ENCODE assay signal across 8 cellular contexts in genomic region chr20:38747495-38748096, GRCh38. TPM values are rescaled to one million over a fixed set of nuclear protein-coding genes. Genes with fewer than 3 reads are reported as not detected.
DNase-seq lines count a peak whose midpoint lies in the region; ATAC-seq, FAIRE-seq and TF ChIP-seq lines count a peak whose summit lies in the region.

No MANE protein-coding gene starts in this region.

- CTCF ChIA-PET in activated naive CD4-positive, alpha-beta T cell treated with anti-CD3 and anti-CD28 coated beads for 36 hours (lab: Charles Lee) = interaction anchor here (1.0 to 8.1 kb wide), 5 partner anchors 16 to 301 kb away, joined by 3 to 71 read pairs (median 12); no protein-coding TSS in a partner anchor
- CTCF ChIA-PET in HepG2 (lab: Yijun Ruan, JAX; ENCODE audit: low intra/inter-chr PET ratio, low total read pairs) = interaction anchor here (1.5 kb wide), 1 partner anchor 16 kb away, joined by 3 read pairs; no protein-coding TSS in a partner anchor

- H3K36me3 Mint-ChIP-seq in activated naive CD4-positive, alpha-beta T cell treated with anti-CD3 and anti-CD28 coated beads for 36 hours (ENCODE audit: low read depth) = peaks cover 4% of the 10 kb centered on the region
- H3K36me3 Mint-ChIP-seq in activated naive CD4-positive, alpha-beta T cell treated with anti-CD3 and anti-CD28 coated beads, Interleukin-2, amount 50 U/mL, for 72 hours = peaks cover 0 to 4% of the 10 kb centered on the region in 2 donors

- H3K9me3 ChIP-seq in HepG2 (ENCODE audit: low read length) (no peaks in the 10 kb centered on the region), upper lobe of right lung (no peaks in the 10 kb centered on the region)

- peak overlapping the region; percentile 7 to 96 (median 65); a peak in 5 of 6 replicates for H3K4me3 ChIP-seq in HepG2 (replicated peaks in 1 of 3; ENCODE audit: insufficient read depth in 1 of 3, low read depth in 2 of 3, low read length in 3 of 3)
- peak overlapping the region; percentile 96 for H3K4me3 ChIP-seq in upper lobe of right lung

- H3K36me3 ChIP-seq in HepG2 (replicated peaks in 1 of 2; ENCODE audit: control insufficient read depth in 1 of 2, insufficient read depth in 2 of 2, low read length in 2 of 2) (peaks cover 7 to 9% of the 10 kb centered on the region in 2 experiments), upper lobe of right lung (peaks cover 11% of the 10 kb centered on the region)

- intact Hi-C loops in activated naive CD4-positive, alpha-beta T cell treated with anti-CD3 and anti-CD28 coated beads for 36 hours (cut with micrococcal nuclease) = loop anchor here (1.0 to 10.0 kb wide), 7 partner anchors 16 to 303 kb away; partner anchors contain the start of genes DHX35 and FAM83D
- intact Hi-C loops in HepG2 (cut with micrococcal nuclease; ENCODE audit: unreplicated experiment) = loop anchor here (1.0 to 5.0 kb wide), 4 partner anchors 16 to 179 kb away; partner anchors contain the start of gene FAM83D
- intact Hi-C loops in upper lobe of right lung (cut with DNase I) = no loop called here

- peaks cover 17% of the 10 kb centered on the region for H3K79me2 ChIP-seq in HepG2 (ENCODE audit: insufficient read depth, low read length)

- H3K4me1 ChIP-seq in HepG2 (ENCODE audit: insufficient read depth, low read length) (peaks cover 23% of the 10 kb centered on the region), upper lobe of right lung (peaks cover 16% of the 10 kb centered on the region)

- H3K4me2 ChIP-seq in HepG2 (ENCODE audit: low read depth, low read length) = peak overlapping the region; percentile 83

- no peak overlapping the region for H3K27ac Mint-ChIP-seq in activated naive CD4-positive, alpha-beta T cell treated with anti-CD3 and anti-CD28 coated beads for 36 hours
- peak overlapping the region; percentile 8 to 91 for H3K27ac Mint-ChIP-seq in activated naive CD4-positive, alpha-beta T cell treated with anti-CD3 and anti-CD28 coated beads, Interleukin-2, amount 50 U/mL, for 72 hours

- 0 out of 2 replicates have a peak, but pooled peaks cover 4% of the 10 kb centered on the region for H4K20me1 ChIP-seq in HepG2 (ENCODE audit: insufficient read depth, low read length)

- no peak for DNase-seq in activated naive CD4-positive, alpha-beta T cell treated with anti-CD3 and anti-CD28 coated beads for 36 hours
- no peak for DNase-seq in activated naive CD4-positive, alpha-beta T cell (lab: John Stamatoyannopoulos, UW)
- no peak for DNase-seq in activated naive CD4-positive, alpha-beta T cell treated with anti-CD3 and anti-CD28 coated beads, Interleukin-2, amount 50 U/mL, for 72 hours (ENCODE audit: low spot score in 2 of 2)
- no peak for DNase-seq in HepG2 (ENCODE audit: low spot score)
- no peak for DNase-seq in upper lobe of right lung
- no peak for DNase-seq in NCI-H2029 treated with DMSO at 0.1 percent for 48 hours (lab: John Stamatoyannopoulos, UW)

- H3K27ac ChIP-seq in HepG2 (ENCODE audit: extremely low read length, insufficient read depth, low read length) (no peak overlapping the region), upper lobe of right lung (peak overlapping the region; percentile 84)

- TF ChIP-seq RAD21 in HepG2 (CRISPR knock-in tag; IDR thresholded peaks at IDR 0.05) = no peak

- TF ChIP-seq CTCF in HepG2 (CRISPR knock-in tag; IDR thresholded peaks at IDR 0.05) (no peak), upper lobe of right lung (IDR thresholded peaks at IDR 0.05) (no peak)

- no peaks in the 10 kb centered on the region for H3K9me3 Mint-ChIP-seq in activated naive CD4-positive, alpha-beta T cell treated with anti-CD3 and anti-CD28 coated beads for 36 hours
- H3K9me3 Mint-ChIP-seq in activated naive CD4-positive, alpha-beta T cell treated with anti-CD3 and anti-CD28 coated beads, Interleukin-2, amount 50 U/mL, for 72 hours = no peaks in the 10 kb centered on the region

- no TSS peak for BruUV-seq in HepG2 (replicated peaks; lab: Mats Ljungman, UMichigan)

- H3K27me3 Mint-ChIP-seq in activated naive CD4-positive, alpha-beta T cell treated with anti-CD3 and anti-CD28 coated beads for 36 hours (ENCODE audit: low read depth) = peaks cover 3% of the 10 kb centered on the region

- WGBS in HepG2 (ENCODE audit: low lambda C conversion rate) = 36% methylated on average over 20 of the region's 39 CpGs

- TF ChIP-seq POLR2A in HepG2 (IDR thresholded peaks at IDR 0.05; ENCODE audit: insufficient read depth in 1 of 2, low read depth in 2 of 2, low read length in 2 of 2) = no peak

- TF ChIP-seq EP300 in HepG2 (IDR thresholded peaks at IDR 0.05; ENCODE audit: low read depth in 2 of 2, low read length in 2 of 2) = 0 out of 4 replicates have a peak, but pooled peaks of 1 of the 2 experiments have one; percentile 7
- TF ChIP-seq EP300 in HepG2 (CRISPR knock-in tag; IDR thresholded peaks at IDR 0.05; ENCODE audit: borderline replicate concordance) = 0 out of 2 replicates have a peak, but pooled peaks have one; percentile 16

- H3K9ac ChIP-seq in HepG2 (ENCODE audit: insufficient read depth, low read depth, low read length) = peak overlapping the region; percentile 37; the same call in 1 of the 2 replicates

- H3K27me3 ChIP-seq in HepG2 (ENCODE audit: control insufficient read depth in 1 of 2, insufficient read depth in 2 of 2, low read length in 2 of 2) (peaks cover 0 to 12% of the 10 kb centered on the region in 2 experiments; a peak in 3 of 5 replicates), upper lobe of right lung (peaks cover 3% of the 10 kb centered on the region)

- POLR2A ChIA-PET in HepG2 (lab: Yijun Ruan, JAX) = interaction anchor here (0.7 to 1.8 kb wide), 6 partner anchors 8 to 312 kb away, joined by 3 to 7 read pairs (median 4); partner anchors contain the start of gene SNHG17

- peaks cover 15% of the 10 kb centered on the region for H3K4me1 Mint-ChIP-seq in activated naive CD4-positive, alpha-beta T cell treated with anti-CD3 and anti-CD28 coated beads for 36 hours (ENCODE audit: low read depth)

- H3K4me3 Mint-ChIP-seq in activated naive CD4-positive, alpha-beta T cell treated with anti-CD3 and anti-CD28 coated beads for 36 hours = peak overlapping the region; percentile 97

- in situ Hi-C loops in HepG2 (cut with HindIII; ENCODE audit: extremely low pct_ligation_motif_present, low pct_unique_long_range_greater_than_20kb) = loop anchor here (25.0 kb wide), 1 partner anchor 310 kb away; the partner anchor contains the start of gene SNHG17

- FAIRE-seq in HepG2 (lab: Jason Lieb, UNC) = no peak

- peak overlapping the region; percentile 80 for H2AFZ ChIP-seq in HepG2 (ENCODE audit: low read length)

- no peak for ATAC-seq in activated naive CD4-positive, alpha-beta T cell treated with anti-CD3 and anti-CD28 coated beads, Interleukin-2, amount 50 U/mL, for 72 hours
- ATAC-seq in HepG2 (no peak), upper lobe of right lung (no peak), HG03354 (IDR thresholded peaks at IDR 0.05; ENCODE audit: poor library complexity, severe bottlenecking, unreplicated experiment) (no peak), GM18498 (IDR thresholded peaks at IDR 0.05; ENCODE audit: unreplicated experiment) (no peak)

RNA-seq across cellular contexts. Expression of gene ACTR5, which starts 0.7 kb away (rescaled TPM):
- total RNA-seq in activated naive CD4-positive, alpha-beta T cell treated with anti-CD3 and anti-CD28 coated beads for 36 hours = 1 to 10 TPM; 8.3 to 9.4 TPM
- total RNA-seq in activated naive CD4-positive, alpha-beta T cell treated with anti-CD3 and anti-CD28 coated beads, Interleukin-2, amount 50 U/mL, for 72 hours = 10 to 100 TPM in 1 of 2 donors, 1 to 10 TPM in 1; 7.2 to 11.7 TPM
- total RNA-seq in HepG2 (2016; rRNA removed; fragmentation: Illumina TruSeq; extraction: Trizol) (20.5 and 22.0 TPM in 2 replicates), upper lobe of right lung (7.0 TPM)
- total RNA-seq in HepG2 (2016; cell fraction: cytosol; rRNA removed; fragmentation: Illumina TruSeq; extraction: Trizol; ENCODE audit: low read depth) = 1.4 and 2.3 TPM in 2 replicates
- total RNA-seq in HepG2 (2016; cell fraction: insoluble cytoplasmic fraction; rRNA removed; fragmentation: Illumina TruSeq; extraction: Trizol) = 20.8 and 23.2 TPM in 2 replicates
- 4.9 and 5.2 TPM in 2 replicates for total RNA-seq in HepG2 (2016; cell fraction: membrane; rRNA removed; fragmentation: Illumina TruSeq; extraction: Trizol)
- 19.7 and 20.2 TPM in 2 replicates for total RNA-seq in HepG2 (2016; cell fraction: nucleus; rRNA removed; fragmentation: Illumina TruSeq; extraction: Trizol)
- 19.5 and 21.2 TPM in 2 replicates for polyA plus RNA-seq in HepG2 (2011; rRNA removed)
- 10.3 and 11.2 TPM in 2 replicates for polyA plus RNA-seq in HepG2 (2011; cell fraction: cytosol; rRNA removed)
- 59.7 and 75.5 TPM in 2 replicates for polyA plus RNA-seq in HepG2 (2011; cell fraction: nucleus; rRNA removed)
- 11.5 and 13.6 TPM in 2 replicates for polyA plus RNA-seq in HepG2 (2012)
- polyA plus RNA-seq in HepG2 (2016; cell fraction: cytosol; fragmentation: Illumina TruSeq; extraction: Trizol; ENCODE audit: low read depth) = 0.74 and 1.3 TPM in 2 replicates
- polyA plus RNA-seq in HepG2 (2016; cell fraction: insoluble cytoplasmic fraction; fragmentation: Illumina TruSeq; extraction: Trizol; ENCODE audit: low read depth) = 17.2 and 18.6 TPM in 2 replicates
- 2.2 and 2.4 TPM in 2 replicates for polyA plus RNA-seq in HepG2 (2016; cell fraction: membrane; fragmentation: Illumina TruSeq; extraction: Trizol; ENCODE audit: low read depth)
- 28.1 and 28.5 TPM in 2 replicates for polyA plus RNA-seq in HepG2 (2016; cell fraction: nucleus; fragmentation: Illumina TruSeq; extraction: Trizol; ENCODE audit: insufficient read depth, low read depth)
- 14.3 and 18.0 TPM in 2 replicates for polyA minus RNA-seq in HepG2 (2011; rRNA and poly(A)+ RNA removed; ENCODE audit: low replicate concordance)
- 6.7 and 7.3 TPM in 2 replicates for polyA minus RNA-seq in HepG2 (2011; cell fraction: cytosol; rRNA and poly(A)+ RNA removed)
- 25.9 and 33.6 TPM in 2 replicates for polyA minus RNA-seq in HepG2 (2011; cell fraction: nucleus; rRNA and poly(A)+ RNA removed)

RNA-seq across cellular contexts. Expression of gene SLC32A1, which starts 23.3 kb away (rescaled TPM):
- total RNA-seq in activated naive CD4-positive, alpha-beta T cell treated with anti-CD3 and anti-CD28 coated beads for 36 hours = not detected
- not detected for total RNA-seq in activated naive CD4-positive, alpha-beta T cell treated with anti-CD3 and anti-CD28 coated beads, Interleukin-2, amount 50 U/mL, for 72 hours
- not detected in 2 replicates for total RNA-seq in HepG2 (2016; rRNA removed; fragmentation: Illumina TruSeq; extraction: Trizol)
- not detected in 2 replicates for total RNA-seq in HepG2 (2016; cell fraction: cytosol; rRNA removed; fragmentation: Illumina TruSeq; extraction: Trizol; ENCODE audit: low read depth)
- not detected in 2 replicates for total RNA-seq in HepG2 (2016; cell fraction: insoluble cytoplasmic fraction; rRNA removed; fragmentation: Illumina TruSeq; extraction: Trizol)
- not detected in 2 replicates for total RNA-seq in HepG2 (2016; cell fraction: membrane; rRNA removed; fragmentation: Illumina TruSeq; extraction: Trizol)
- total RNA-seq in HepG2 (2016; cell fraction: nucleus; rRNA removed; fragmentation: Illumina TruSeq; extraction: Trizol) = not detected in 2 replicates
- not detected in 2 replicates for polyA plus RNA-seq in HepG2 (2011; rRNA removed)
- not detected in 2 replicates for polyA plus RNA-seq in HepG2 (2011; cell fraction: cytosol; rRNA removed)
- not detected in 2 replicates for polyA plus RNA-seq in HepG2 (2011; cell fraction: nucleus; rRNA removed)
- polyA plus RNA-seq in HepG2 (2012) = not detected in 2 replicates
- polyA plus RNA-seq in HepG2 (2016; cell fraction: cytosol; fragmentation: Illumina TruSeq; extraction: Trizol; ENCODE audit: low read depth) = not detected in 2 replicates
- polyA plus RNA-seq in HepG2 (2016; cell fraction: insoluble cytoplasmic fraction; fragmentation: Illumina TruSeq; extraction: Trizol; ENCODE audit: low read depth) = not detected in 2 replicates
- polyA plus RNA-seq in HepG2 (2016; cell fraction: membrane; fragmentation: Illumina TruSeq; extraction: Trizol; ENCODE audit: low read depth) = not detected in 2 replicates
- polyA plus RNA-seq in HepG2 (2016; cell fraction: nucleus; fragmentation: Illumina TruSeq; extraction: Trizol; ENCODE audit: insufficient read depth, low read depth) = not detected in 2 replicates
- not detected in 2 replicates for polyA minus RNA-seq in HepG2 (2011; rRNA and poly(A)+ RNA removed; ENCODE audit: low replicate concordance)
- not detected in 2 replicates for polyA minus RNA-seq in HepG2 (2011; cell fraction: cytosol; rRNA and poly(A)+ RNA removed)
- polyA minus RNA-seq in HepG2 (2011; cell fraction: nucleus; rRNA and poly(A)+ RNA removed) = not detected in 2 replicates
- total RNA-seq in upper lobe of right lung = not detected

RNA-seq across cellular contexts. Expression of gene PPP1R16B, which starts 57.9 kb away (rescaled TPM):
- 10 to 100 TPM; 38.1 to 40.0 TPM for total RNA-seq in activated naive CD4-positive, alpha-beta T cell treated with anti-CD3 and anti-CD28 coated beads for 36 hours
- total RNA-seq in activated naive CD4-positive, alpha-beta T cell treated with anti-CD3 and anti-CD28 coated beads, Interleukin-2, amount 50 U/mL, for 72 hours = 10 to 100 TPM; 45.5 to 80.4 TPM
- 0.02 TPM in 1 of 2 replicates, not detected in the other for total RNA-seq in HepG2 (2016; rRNA removed; fragmentation: Illumina TruSeq; extraction: Trizol)
- total RNA-seq in HepG2 (2016; cell fraction: cytosol; rRNA removed; fragmentation: Illumina TruSeq; extraction: Trizol; ENCODE audit: low read depth) = not detected in 2 replicates
- total RNA-seq in HepG2 (2016; cell fraction: insoluble cytoplasmic fraction; rRNA removed; fragmentation: Illumina TruSeq; extraction: Trizol) = 0.04 TPM in 1 of 2 replicates, not detected in the other
- 0.03 TPM in 1 of 2 replicates, not detected in the other for total RNA-seq in HepG2 (2016; cell fraction: membrane; rRNA removed; fragmentation: Illumina TruSeq; extraction: Trizol)
- total RNA-seq in HepG2 (2016; cell fraction: nucleus; rRNA removed; fragmentation: Illumina TruSeq; extraction: Trizol) = not detected in 2 replicates
- polyA plus RNA-seq in HepG2 (2011; rRNA removed) = 0.09 and 0.11 TPM in 2 replicates
- 0.05 and 0.08 TPM in 2 replicates for polyA plus RNA-seq in HepG2 (2011; cell fraction: cytosol; rRNA removed)
- 0.06 and 0.07 TPM in 2 replicates for polyA plus RNA-seq in HepG2 (2011; cell fraction: nucleus; rRNA removed)
- polyA plus RNA-seq in HepG2 (2012) = 0.05 and 0.11 TPM in 2 replicates
- polyA plus RNA-seq in HepG2 (2016; cell fraction: cytosol; fragmentation: Illumina TruSeq; extraction: Trizol; ENCODE audit: low read depth) = not detected in 2 replicates
- not detected in 2 replicates for polyA plus RNA-seq in HepG2 (2016; cell fraction: insoluble cytoplasmic fraction; fragmentation: Illumina TruSeq; extraction: Trizol; ENCODE audit: low read depth)
- not detected in 2 replicates for polyA plus RNA-seq in HepG2 (2016; cell fraction: membrane; fragmentation: Illumina TruSeq; extraction: Trizol; ENCODE audit: low read depth)
- polyA plus RNA-seq in HepG2 (2016; cell fraction: nucleus; fragmentation: Illumina TruSeq; extraction: Trizol; ENCODE audit: insufficient read depth, low read depth) = not detected in 2 replicates
- 0.12 and 0.21 TPM in 2 replicates for polyA minus RNA-seq in HepG2 (2011; rRNA and poly(A)+ RNA removed; ENCODE audit: low replicate concordance)
- polyA minus RNA-seq in HepG2 (2011; cell fraction: cytosol; rRNA and poly(A)+ RNA removed) = not detected in 2 replicates
- polyA minus RNA-seq in HepG2 (2011; cell fraction: nucleus; rRNA and poly(A)+ RNA removed) = 0.13 TPM in 1 of 2 replicates, not detected in the other
- total RNA-seq in upper lobe of right lung = 22.1 TPM

Comparison
In these comparisons a context has a peak if more than half of its experiments do, and no peak if none do; other contexts are left out.
1. RNA of gene PPP1R16B, which starts 57.9 kb away (total RNA-seq): 45.5 to 80.4 TPM in activated naive CD4-positive, alpha-beta T cell treated with anti-CD3 and anti-CD28 coated beads, Interleukin-2, amount 50 U/mL, for 72 hours, 38.1 to 40.0 TPM in activated naive CD4-positive, alpha-beta T cell treated with anti-CD3 and anti-CD28 coated beads for 36 hours and 22.1 TPM in upper lobe of right lung (single experiment); 0.02 to 0.04 TPM in HepG2; every median in the first group is over 10 times any median in the second.